ENCODE assay signal across 1 cellular context in the genomic region with DNA sequence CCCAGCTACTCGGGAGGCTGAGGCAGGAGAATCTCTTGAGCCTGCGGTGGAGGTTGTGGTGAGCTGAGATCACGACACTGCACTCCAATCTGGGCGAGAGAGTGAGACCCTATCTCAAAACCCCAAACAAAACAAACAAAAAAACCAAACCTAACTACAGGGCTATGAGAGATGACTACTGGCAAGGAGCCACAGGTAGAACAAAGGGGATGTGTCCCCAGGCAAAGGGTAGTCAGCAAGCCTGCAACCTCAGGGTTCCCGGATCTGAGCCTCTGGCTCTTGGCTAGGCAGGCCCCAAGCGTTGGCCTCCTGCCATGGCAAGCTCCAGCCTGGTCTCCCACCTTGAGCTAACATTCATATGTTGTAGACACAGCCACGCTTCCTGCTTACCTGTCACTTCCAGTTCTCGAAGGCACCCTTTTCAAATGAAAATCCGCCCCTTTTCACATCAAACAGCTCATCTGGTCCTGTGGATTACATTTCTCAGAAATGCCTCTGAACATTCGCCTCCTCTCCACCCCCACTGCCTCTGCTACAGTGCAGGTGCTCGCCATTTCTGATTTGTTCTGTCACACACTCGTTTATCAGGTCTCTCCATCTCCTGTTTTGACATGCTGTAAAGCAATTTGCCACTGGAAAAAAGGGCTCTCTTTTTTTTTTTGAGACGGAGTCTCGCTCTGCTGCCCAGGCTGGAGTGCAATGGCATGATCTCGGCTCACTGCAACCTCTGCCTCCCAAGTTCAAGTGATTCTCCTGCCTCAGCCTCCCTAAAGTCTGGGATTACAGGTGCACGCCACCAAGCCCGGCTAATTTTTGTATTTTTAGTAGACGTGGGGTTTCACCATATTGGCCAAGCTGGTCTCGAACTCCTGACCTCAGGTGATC.
TF ChIP-seq lines count a peak whose summit lies in the region.

No MANE protein-coding gene starts in this region.

TF ChIP-seq in HepG2, 621 proteins besides CTCF, POLR2A, EP300 and RAD21 (continued from another document and continues in another):
- no peak for TF ChIP-seq ZNF609 (CRISPR knock-in tag; IDR thresholded peaks at IDR 0.05; ENCODE audit: borderline replicate concordance)
- TF ChIP-seq ZSCAN12 (CRISPR knock-in tag; IDR thresholded peaks at IDR 0.05), result no peak
- TF ChIP-seq ZNF496 (CRISPR knock-in tag; IDR thresholded peaks at IDR 0.05; ENCODE audit: insufficient replicate concordance), result no peak
- peak; percentile 30; the same call in 1 of the 2 replicates for TF ChIP-seq ZNF749 (CRISPR knock-in tag; IDR thresholded peaks at IDR 0.05; ENCODE audit: borderline replicate concordance)
- peak; percentile 72; the same call in 1 of the 2 replicates for TF ChIP-seq ZNF792 (CRISPR knock-in tag; IDR thresholded peaks at IDR 0.05)
- no peak for TF ChIP-seq ZNF670 (CRISPR knock-in tag; IDR thresholded peaks at IDR 0.05; ENCODE audit: borderline replicate concordance)
- TF ChIP-seq HDAC2 (CRISPR knock-in tag; IDR thresholded peaks at IDR 0.05), result peak; percentile 82
- peak; percentile 94 for TF ChIP-seq ZNF644 (CRISPR knock-in tag; IDR thresholded peaks at IDR 0.05; ENCODE audit: low read depth)
- TF ChIP-seq, protein P1, sequence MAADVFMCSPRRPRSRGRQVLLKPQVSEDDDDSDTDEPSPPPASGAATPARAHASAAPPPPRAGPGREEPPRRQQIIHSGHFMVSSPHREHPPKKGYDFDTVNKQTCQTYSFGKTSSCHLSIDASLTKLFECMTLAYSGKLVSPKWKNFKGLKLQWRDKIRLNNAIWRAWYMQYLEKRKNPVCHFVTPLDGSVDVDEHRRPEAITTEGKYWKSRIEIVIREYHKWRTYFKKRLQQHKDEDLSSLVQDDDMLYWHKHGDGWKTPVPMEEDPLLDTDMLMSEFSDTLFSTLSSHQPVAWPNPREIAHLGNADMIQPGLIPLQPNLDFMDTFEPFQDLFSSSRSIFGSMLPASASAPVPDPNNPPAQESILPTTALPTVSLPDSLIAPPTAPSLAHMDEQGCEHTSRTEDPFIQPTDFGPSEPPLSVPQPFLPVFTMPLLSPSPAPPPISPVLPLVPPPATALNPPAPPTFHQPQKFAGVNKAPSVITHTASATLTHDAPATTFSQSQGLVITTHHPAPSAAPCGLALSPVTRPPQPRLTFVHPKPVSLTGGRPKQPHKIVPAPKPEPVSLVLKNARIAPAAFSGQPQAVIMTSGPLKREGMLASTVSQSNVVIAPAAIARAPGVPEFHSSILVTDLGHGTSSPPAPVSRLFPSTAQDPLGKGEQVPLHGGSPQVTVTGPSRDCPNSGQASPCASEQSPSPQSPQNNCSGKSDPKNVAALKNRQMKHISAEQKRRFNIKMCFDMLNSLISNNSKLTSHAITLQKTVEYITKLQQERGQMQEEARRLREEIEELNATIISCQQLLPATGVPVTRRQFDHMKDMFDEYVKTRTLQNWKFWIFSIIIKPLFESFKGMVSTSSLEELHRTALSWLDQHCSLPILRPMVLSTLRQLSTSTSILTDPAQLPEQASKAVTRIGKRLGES (CRISPR knock-in tag; IDR thresholded peaks at IDR 0.05; ENCODE audit: borderline replicate concordance), result peak; percentile 25; the same call in 1 of the 2 replicates
- TF ChIP-seq ZNF512 (CRISPR knock-in tag; IDR thresholded peaks at IDR 0.05), result no peak
- TF ChIP-seq, protein P2, sequence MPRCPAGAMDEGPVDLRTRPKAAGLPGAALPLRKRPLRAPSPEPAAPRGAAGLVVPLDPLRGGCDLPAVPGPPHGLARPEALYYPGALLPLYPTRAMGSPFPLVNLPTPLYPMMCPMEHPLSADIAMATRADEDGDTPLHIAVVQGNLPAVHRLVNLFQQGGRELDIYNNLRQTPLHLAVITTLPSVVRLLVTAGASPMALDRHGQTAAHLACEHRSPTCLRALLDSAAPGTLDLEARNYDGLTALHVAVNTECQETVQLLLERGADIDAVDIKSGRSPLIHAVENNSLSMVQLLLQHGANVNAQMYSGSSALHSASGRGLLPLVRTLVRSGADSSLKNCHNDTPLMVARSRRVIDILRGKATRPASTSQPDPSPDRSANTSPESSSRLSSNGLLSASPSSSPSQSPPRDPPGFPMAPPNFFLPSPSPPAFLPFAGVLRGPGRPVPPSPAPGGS (CRISPR knock-in tag; IDR thresholded peaks at IDR 0.05), result 0 out of 2 replicates have a peak, but pooled peaks have one; percentile 7
- TF ChIP-seq, protein P3, sequence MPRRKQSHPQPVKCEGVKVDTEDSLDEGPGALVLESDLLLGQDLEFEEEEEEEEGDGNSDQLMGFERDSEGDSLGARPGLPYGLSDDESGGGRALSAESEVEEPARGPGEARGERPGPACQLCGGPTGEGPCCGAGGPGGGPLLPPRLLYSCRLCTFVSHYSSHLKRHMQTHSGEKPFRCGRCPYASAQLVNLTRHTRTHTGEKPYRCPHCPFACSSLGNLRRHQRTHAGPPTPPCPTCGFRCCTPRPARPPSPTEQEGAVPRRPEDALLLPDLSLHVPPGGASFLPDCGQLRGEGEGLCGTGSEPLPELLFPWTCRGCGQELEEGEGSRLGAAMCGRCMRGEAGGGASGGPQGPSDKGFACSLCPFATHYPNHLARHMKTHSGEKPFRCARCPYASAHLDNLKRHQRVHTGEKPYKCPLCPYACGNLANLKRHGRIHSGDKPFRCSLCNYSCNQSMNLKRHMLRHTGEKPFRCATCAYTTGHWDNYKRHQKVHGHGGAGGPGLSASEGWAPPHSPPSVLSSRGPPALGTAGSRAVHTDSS (CRISPR knock-in tag; conservative IDR thresholded peaks at IDR 0.05), result no peak
- TF ChIP-seq ZFYVE20 (CRISPR knock-in tag; IDR thresholded peaks at IDR 0.05; ENCODE audit: borderline replicate concordance, low read depth), result no peak
- TF ChIP-seq AKNA (CRISPR knock-in tag; IDR thresholded peaks at IDR 0.05; ENCODE audit: borderline replicate concordance), result no peak
- TF ChIP-seq, protein P4, sequence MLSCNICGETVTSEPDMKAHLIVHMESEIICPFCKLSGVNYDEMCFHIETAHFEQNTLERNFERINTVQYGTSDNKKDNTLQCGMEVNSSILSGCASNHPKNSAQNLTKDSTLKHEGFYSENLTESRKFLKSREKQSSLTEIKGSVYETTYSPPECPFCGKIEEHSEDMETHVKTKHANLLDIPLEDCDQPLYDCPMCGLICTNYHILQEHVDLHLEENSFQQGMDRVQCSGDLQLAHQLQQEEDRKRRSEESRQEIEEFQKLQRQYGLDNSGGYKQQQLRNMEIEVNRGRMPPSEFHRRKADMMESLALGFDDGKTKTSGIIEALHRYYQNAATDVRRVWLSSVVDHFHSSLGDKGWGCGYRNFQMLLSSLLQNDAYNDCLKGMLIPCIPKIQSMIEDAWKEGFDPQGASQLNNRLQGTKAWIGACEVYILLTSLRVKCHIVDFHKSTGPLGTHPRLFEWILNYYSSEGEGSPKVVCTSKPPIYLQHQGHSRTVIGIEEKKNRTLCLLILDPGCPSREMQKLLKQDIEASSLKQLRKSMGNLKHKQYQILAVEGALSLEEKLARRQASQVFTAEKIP (CRISPR knock-in tag; IDR thresholded peaks at IDR 0.05; ENCODE audit: borderline replicate concordance), result no peak
- peak; percentile 78; the same call in 1 of the 2 replicates for TF ChIP-seq ZNF264 (CRISPR knock-in tag; IDR thresholded peaks at IDR 0.05)
- TF ChIP-seq ZNF678 (CRISPR knock-in tag; IDR thresholded peaks at IDR 0.05), result no peak
- peak; percentile 52 for TF ChIP-seq TEAD3 (CRISPR knock-in tag; optimal IDR thresholded peaks at IDR 0.05; ENCODE audit: borderline replicate concordance)
- TF ChIP-seq XBP1 (CRISPR knock-in tag; IDR thresholded peaks at IDR 0.05), result no peak
- TF ChIP-seq, protein P5, sequence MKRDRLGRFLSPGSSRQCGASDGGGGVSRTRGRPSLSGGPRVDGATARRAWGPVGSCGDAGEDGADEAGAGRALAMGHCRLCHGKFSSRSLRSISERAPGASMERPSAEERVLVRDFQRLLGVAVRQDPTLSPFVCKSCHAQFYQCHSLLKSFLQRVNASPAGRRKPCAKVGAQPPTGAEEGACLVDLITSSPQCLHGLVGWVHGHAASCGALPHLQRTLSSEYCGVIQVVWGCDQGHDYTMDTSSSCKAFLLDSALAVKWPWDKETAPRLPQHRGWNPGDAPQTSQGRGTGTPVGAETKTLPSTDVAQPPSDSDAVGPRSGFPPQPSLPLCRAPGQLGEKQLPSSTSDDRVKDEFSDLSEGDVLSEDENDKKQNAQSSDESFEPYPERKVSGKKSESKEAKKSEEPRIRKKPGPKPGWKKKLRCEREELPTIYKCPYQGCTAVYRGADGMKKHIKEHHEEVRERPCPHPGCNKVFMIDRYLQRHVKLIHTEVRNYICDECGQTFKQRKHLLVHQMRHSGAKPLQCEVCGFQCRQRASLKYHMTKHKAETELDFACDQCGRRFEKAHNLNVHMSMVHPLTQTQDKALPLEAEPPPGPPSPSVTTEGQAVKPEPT (CRISPR knock-in tag; IDR thresholded peaks at IDR 0.05; ENCODE audit: low read depth), result no peak
- no peak for TF ChIP-seq PHB2 (IDR thresholded peaks at IDR 0.05; ENCODE audit: partially characterized antibody)
- TF ChIP-seq ZFP90 (CRISPR knock-in tag; IDR thresholded peaks at IDR 0.05; ENCODE audit: borderline replicate concordance), result peak; percentile 43
- TF ChIP-seq GABPB1 (CRISPR knock-in tag; IDR thresholded peaks at IDR 0.05), result peak; percentile 42; the same call in 1 of the 2 replicates
- TF ChIP-seq ZNF83 (CRISPR knock-in tag; IDR thresholded peaks at IDR 0.05; ENCODE audit: borderline replicate concordance), result peak; percentile 67; the same call in 1 of the 2 replicates
- 0 out of 2 replicates have a peak, but pooled peaks have one; percentile 30 for TF ChIP-seq ZNF746 (CRISPR knock-in tag; IDR thresholded peaks at IDR 0.05)
- peak; percentile 77; the same call in 1 of the 2 replicates for TF ChIP-seq KDM5B (CRISPR knock-in tag; IDR thresholded peaks at IDR 0.05; ENCODE audit: borderline replicate concordance)
